In the genomic region with DNA sequence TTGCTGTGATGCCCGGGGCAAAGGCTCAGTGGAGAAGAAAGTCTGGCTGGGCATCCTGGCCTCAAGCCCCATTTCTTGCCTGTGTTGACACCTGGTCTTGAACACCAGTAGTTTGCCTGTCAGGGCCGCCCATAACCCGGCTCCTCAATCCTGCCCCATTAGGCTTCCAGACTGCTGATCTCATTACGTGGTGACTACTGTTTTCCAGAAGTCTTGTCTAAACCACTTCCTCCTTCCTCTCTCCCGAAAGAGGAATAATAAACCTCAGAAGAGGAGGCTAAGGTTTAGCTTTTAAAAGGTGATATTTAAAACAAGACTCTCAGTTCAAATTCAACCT, we compare ENCODE assay signal across 1 cellular context.
TF ChIP-seq lines count a peak whose summit lies in the region.

No MANE protein-coding gene starts in this region.

TF ChIP-seq in IMR-90, 13 proteins besides CTCF, POLR2A, EP300 and RAD21 (continued from another document):
- TF ChIP-seq CHD1 (IDR thresholded peaks at IDR 0.05; ENCODE audit: low read depth, low read length) (no peak), MAFK (IDR thresholded peaks at IDR 0.05; ENCODE audit: low read depth, low read length) (no peak), NFE2L2 (IDR thresholded peaks at IDR 0.05; ENCODE audit: low read depth, low read length) (no peak)
